1 cellular context compared by ENCODE assay signal in genomic region chr4:146235654-146236570, GRCh38.
TF ChIP-seq lines count a peak whose summit lies in the region.

No MANE protein-coding gene starts in this region.

TF ChIP-seq in GM23338, 12 proteins besides CTCF, POLR2A, EP300 and RAD21 (continued from another document):
- TF ChIP-seq ZNF462 (CRISPR knock-in tag; IDR thresholded peaks at IDR 0.05) (no peak), ZNF114 (CRISPR knock-in tag; IDR thresholded peaks at IDR 0.05) (no peak), STAT1 (IDR thresholded peaks at IDR 0.05; ENCODE audit: unreplicated experiment) (no peak)
- TF ChIP-seq, protein P1, sequence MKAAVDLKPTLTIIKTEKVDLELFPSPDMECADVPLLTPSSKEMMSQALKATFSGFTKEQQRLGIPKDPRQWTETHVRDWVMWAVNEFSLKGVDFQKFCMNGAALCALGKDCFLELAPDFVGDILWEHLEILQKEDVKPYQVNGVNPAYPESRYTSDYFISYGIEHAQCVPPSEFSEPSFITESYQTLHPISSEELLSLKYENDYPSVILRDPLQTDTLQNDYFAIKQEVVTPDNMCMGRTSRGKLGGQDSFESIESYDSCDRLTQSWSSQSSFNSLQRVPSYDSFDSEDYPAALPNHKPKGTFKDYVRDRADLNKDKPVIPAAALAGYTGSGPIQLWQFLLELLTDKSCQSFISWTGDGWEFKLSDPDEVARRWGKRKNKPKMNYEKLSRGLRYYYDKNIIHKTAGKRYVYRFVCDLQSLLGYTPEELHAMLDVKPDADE (IDR thresholded peaks at IDR 0.05) = no peak
